20 cellular contexts compared by ENCODE assay signal in the genomic region with DNA sequence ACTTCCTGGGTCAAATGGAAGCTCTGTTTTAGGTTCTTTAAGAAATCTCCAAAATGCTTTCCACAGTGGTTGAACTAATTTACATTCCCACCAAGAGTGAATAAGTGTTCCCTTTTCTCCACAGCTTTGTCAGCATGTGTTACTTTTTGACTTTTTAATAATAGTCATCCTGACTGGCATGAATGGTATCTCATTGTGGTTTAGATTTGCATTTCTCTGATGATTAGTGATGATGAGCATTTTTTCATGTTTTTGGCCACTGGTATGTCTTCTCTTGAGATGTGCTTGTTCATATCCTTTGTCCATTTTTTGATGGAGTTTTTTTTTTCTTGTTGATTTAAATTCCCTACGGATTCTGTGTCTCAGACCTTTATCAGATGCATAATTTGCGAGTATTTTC.
A peak's percentile ranks its signal among the peaks of the same experiment; 100 is the strongest.
DNase-seq lines count a peak whose midpoint lies in the region; FAIRE-seq and TF ChIP-seq lines count a peak whose summit lies in the region.
"Had no signal": no experiment of that assay in that cellular context is flagged by ENCODE, and none has a peak within 500 bp of the region (broad histone marks: within the 10 kb centered on the region; RNA-seq: fewer than 3 reads in every experiment).

No MANE protein-coding gene starts in this region.

- H3K4me1 ChIP-seq in astrocyte (ENCODE audit: insufficient read depth, low read length) (no peaks in the 10 kb centered on the region), mesendoderm (ENCODE audit: control insufficient read depth, low read depth, low read length) (no peaks in the 10 kb centered on the region)
- H3K4me1 ChIP-seq: A549, BE2C, SJCRH30 had no signal

- H3K9me3 Mint-ChIP-seq in astrocyte (ENCODE audit: unreplicated experiment) = no peaks in the 10 kb centered on the region

- no peak overlapping the region for H2BK120ac ChIP-seq in mesendoderm (ENCODE audit: low read depth, low read length)

- H3K4me1 Mint-ChIP-seq in astrocyte (ENCODE audit: low read depth, unreplicated experiment) = peaks cover 22% of the 10 kb centered on the region

- H2BK5ac ChIP-seq in mesendoderm (ENCODE audit: low read length) = no peak overlapping the region

- H3K36me3 ChIP-seq in astrocyte (ENCODE audit: insufficient read depth, low read length) (no peaks in the 10 kb centered on the region), mesendoderm (ENCODE audit: control insufficient read depth, insufficient read depth, low read length) (no peaks in the 10 kb centered on the region)
- H3K36me3 ChIP-seq: BE2C, SJCRH30 had no signal

- H3K9ac ChIP-seq in astrocyte (ENCODE audit: low read length) (no peak overlapping the region), mesendoderm (ENCODE audit: low read length) (no peak overlapping the region)

- no CpG with 5 or more reads among the region's 2 CpGs for WGBS in mesendoderm (ENCODE audit: extremely low coverage, insufficient coverage, low lambda C conversion rate)

- H3K56ac ChIP-seq in mesendoderm (ENCODE audit: low read length) = no peak overlapping the region

- H2AFZ ChIP-seq in astrocyte (ENCODE audit: low read depth, low read length) = no peak overlapping the region

- no peak overlapping the region for H4K8ac ChIP-seq in mesendoderm (ENCODE audit: low read depth, low read length)

- no peak overlapping the region for H3K23ac ChIP-seq in mesendoderm (ENCODE audit: low read length)

- H3K36me3 Mint-ChIP-seq in astrocyte (ENCODE audit: low read depth, unreplicated experiment) = no peaks in the 10 kb centered on the region

- no peak for FAIRE-seq in astrocyte (lab: Jason Lieb, UNC)
- FAIRE-seq: A549, H1 had no signal

- H3K27me3 ChIP-seq in astrocyte (ENCODE audit: insufficient read depth, low read length) (no peaks in the 10 kb centered on the region), mesendoderm (ENCODE audit: insufficient read depth, low read length, poor library complexity) (no peaks in the 10 kb centered on the region)
- H3K27me3 ChIP-seq: BE2C, SJCRH30 had no signal

- TF ChIP-seq CTCF in astrocyte (IDR thresholded peaks at IDR 0.05; ENCODE audit: insufficient read depth, low read depth, low read length) (no peak), epithelial cell of esophagus (IDR thresholded peaks at IDR 0.05; ENCODE audit: insufficient read depth, low read depth, low read length, missing control alignments) (no peak)

- H3K79me1 ChIP-seq in mesendoderm (ENCODE audit: low read length) = no peaks in the 10 kb centered on the region

- no peaks in the 10 kb centered on the region for H3K27me3 Mint-ChIP-seq in astrocyte (ENCODE audit: low read depth, unreplicated experiment)

- no peak overlapping the region for H3K4me3 ChIP-seq in astrocyte (ENCODE audit: insufficient read depth, low read depth, low read length)
- H3K4me3 ChIP-seq in epithelial cell of esophagus (ENCODE audit: low read length) = no peak overlapping the region
- no peak overlapping the region for H3K4me3 ChIP-seq in mesendoderm (ENCODE audit: low read length)
- H3K4me3 ChIP-seq: A549, SJCRH30 had no signal

- H3K18ac ChIP-seq in mesendoderm (ENCODE audit: low read length) = no peak overlapping the region

- H3K27ac ChIP-seq in astrocyte (ENCODE audit: low read depth, low read length) (no peak overlapping the region), mesendoderm (ENCODE audit: low read depth, low read length) (no peak overlapping the region)
- H3K27ac ChIP-seq: A549, SJCRH30 had no signal

- no peak overlapping the region for H3K4me3 Mint-ChIP-seq in astrocyte (ENCODE audit: unreplicated experiment)

- H4K5ac ChIP-seq in mesendoderm (ENCODE audit: low read length) = no peak overlapping the region

- no peaks in the 10 kb centered on the region for H3K9me3 ChIP-seq in astrocyte (ENCODE audit: insufficient read depth, low read depth, low read length)
- H3K9me3 ChIP-seq: A549, BE2C, SJCRH30 had no signal

- peak; percentile 52 for DNase-seq in ELR (ENCODE audit: low read depth)
- DNase-seq in astrocyte (ENCODE audit: low read depth) = peak; percentile 47
- DNase-seq in epithelial cell of esophagus (ENCODE audit: low read depth) = peak; percentile 4
- DNase-seq in renal cortical epithelial cell (ENCODE audit: low read depth) = peak; percentile 2
- DNase-seq in cortex of kidney (lab: John Stamatoyannopoulos, UW) = no peak
- no peak for DNase-seq in SK-N-DZ (ENCODE audit: low spot score)
- no peak for DNase-seq in mesendoderm
- DNase-seq: BE2C; EL; MM.1S; NCI-H1048; NCI-H1417 treated with DMSO at 0.1 percent for 48 hours; NCI-H187 treated with DMSO at 0.1 percent for 48 hours; NCI-H345; NCI-H524; NCI-H774; NK-92 treated with Interleukin-12 subunit alpha and Interleukin-12 subunit beta, amount 100 ng/mL, for 24 hours; SJCRH30 had no signal

- H3K4me2 ChIP-seq in astrocyte (ENCODE audit: low read length) (peak overlapping the region; percentile 28), mesendoderm (ENCODE audit: low read length) (no peak overlapping the region)
- H3K4me2 ChIP-seq: A549 had no signal

- H3K27ac Mint-ChIP-seq in astrocyte (ENCODE audit: unreplicated experiment) = peak overlapping the region; percentile 90

- H3K79me2 ChIP-seq in astrocyte (ENCODE audit: insufficient read depth, low read length) (no peaks in the 10 kb centered on the region), mesendoderm (ENCODE audit: control insufficient read depth, insufficient read depth, low read length) (no peaks in the 10 kb centered on the region)

- no peak overlapping the region for H2BK15ac ChIP-seq in mesendoderm (replicated peaks; ENCODE audit: low read depth)

- no peak overlapping the region for H2AK5ac ChIP-seq in mesendoderm (ENCODE audit: low read length)

- no peaks in the 10 kb centered on the region for H4K20me1 ChIP-seq in astrocyte (ENCODE audit: insufficient read depth, low read length)

- H3K4ac ChIP-seq in mesendoderm (ENCODE audit: low read depth, low read length) = no peak overlapping the region

Comparison
In these comparisons a context has a peak if more than half of its experiments do, and no peak if none do; other contexts are left out.
1. DNase-seq: peak in ELR (single experiment), astrocyte (single experiment), epithelial cell of esophagus (single experiment) and renal cortical epithelial cell (single experiment); none in cortex of kidney (single experiment), SK-N-DZ (single experiment) and mesendoderm (single experiment).